ENCODE assay signal across 19 cellular contexts in genomic region chr11:90884181-90884580, GRCh38.
DNase-seq lines count a peak whose midpoint lies in the region; ATAC-seq, FAIRE-seq and TF ChIP-seq lines count a peak whose summit lies in the region.
"Had no signal": no experiment of that assay in that cellular context is flagged by ENCODE, and none has a peak within 500 bp of the region (broad histone marks: within the 10 kb centered on the region; RNA-seq: fewer than 3 reads in every experiment).

No MANE protein-coding gene starts in this region.

- no peak for ATAC-seq in pancreas
- ATAC-seq: CD8-positive, alpha-beta T cell; GM12878; GM23338; HCT116 had no signal

- no peaks in the 10 kb centered on the region for H3K9me3 ChIP-seq in pancreas
- H3K9me3 ChIP-seq: BLaER1, Caco-2 had no signal

- H3K4me3 ChIP-seq in pancreas: no peak overlapping the region
- H3K4me3 ChIP-seq: BLaER1, GM12878, GM23338 had no signal

- H3K27ac ChIP-seq in pancreas: no peak overlapping the region
- H3K27ac ChIP-seq: BLaER1, C4-2B had no signal

- no peak for DNase-seq in RCC 7860 (ENCODE audit: low spot score)
- DNase-seq in pancreas: no peak
- no peak for DNase-seq in LoVo (ENCODE audit: low spot score)
- no peak for DNase-seq in superior temporal gyrus (ENCODE audit: extremely low spot score)
- no peak for DNase-seq in NCI-H2029 (lab: John Stamatoyannopoulos, UW)
- DNase-seq: Caco-2; CD4-positive, CD25-positive, alpha-beta regulatory T cell; CD8-positive, alpha-beta T cell; DMS153; DND-41; GDM1; H9 had no signal

- no peaks in the 10 kb centered on the region for H3K36me3 ChIP-seq in pancreas
- H3K36me3 ChIP-seq: BLaER1 had no signal

- no peaks in the 10 kb centered on the region for H3K4me1 ChIP-seq in pancreas
- H3K4me1 ChIP-seq: BLaER1, Caco-2 had no signal

- FAIRE-seq in RCC 7860 (lab: Jason Lieb, UNC) (peak; percentile 78), endometrium (lab: Jason Lieb, UNC) (peak; percentile 39), pancreas (lab: Jason Lieb, UNC) (peak; percentile 72)
- FAIRE-seq: GM12878, GM19239 had no signal

- TF ChIP-seq CTCF in pancreas (IDR thresholded peaks at IDR 0.05): no peak

- no peaks in the 10 kb centered on the region for H3K27me3 ChIP-seq in pancreas
- H3K27me3 ChIP-seq: BLaER1 had no signal

- intact Hi-C loops in pancreas (cut with DNase I): no loop called here
